19 cellular contexts compared by ENCODE assay signal in genomic region chr3:2392981-2393380, GRCh38.
DNase-seq lines count a peak whose midpoint lies in the region; ATAC-seq, FAIRE-seq and TF ChIP-seq lines count a peak whose summit lies in the region.
"Had no signal": no experiment of that assay in that cellular context is flagged by ENCODE, and none has a peak within 500 bp of the region (broad histone marks: within the 10 kb centered on the region; RNA-seq: fewer than 3 reads in every experiment).

No MANE protein-coding gene starts in this region.

- no peaks in the 10 kb centered on the region for H3K36me3 Mint-ChIP-seq in natural killer cell
- H3K36me3 Mint-ChIP-seq: IgD-negative memory B cell had no signal

- H3K27ac ChIP-seq in SK-N-SH (ENCODE audit: low read depth in 2 of 2, low read length in 1 of 2) (no peak overlapping the region), OCI-LY3 (ENCODE audit: low read length) (no peak overlapping the region), foreskin keratinocyte (no peak overlapping the region), coronary artery (no peak overlapping the region), right cardiac atrium (ENCODE audit: low read length) (no peak overlapping the region)
- H3K27ac ChIP-seq: BLaER1, SJSA1 had no signal

- H2AFZ ChIP-seq in SK-N-SH (ENCODE audit: low read depth) (no peak overlapping the region), OCI-LY3 (ENCODE audit: low read depth, low read length) (no peak overlapping the region)

- peaks cover 0 to 2% of the 10 kb centered on the region in 2 experiments; a peak in 1 of 4 replicates for H3K4me1 ChIP-seq in SK-N-SH (ENCODE audit: control insufficient read depth in 1 of 2, insufficient read depth in 2 of 2, low read depth in 1 of 2, low read length in 1 of 2)
- H3K4me1 ChIP-seq in OCI-LY3 (ENCODE audit: low read length): no peaks in the 10 kb centered on the region
- no peaks in the 10 kb centered on the region for H3K4me1 ChIP-seq in foreskin keratinocyte
- H3K4me1 ChIP-seq in right cardiac atrium (ENCODE audit: control insufficient read depth, insufficient read depth, low read length): no peaks in the 10 kb centered on the region
- H3K4me1 ChIP-seq: BLaER1, SJSA1 had no signal

- no peaks in the 10 kb centered on the region for H3K9me2 ChIP-seq in SK-N-SH

- WGBS in SK-N-SH (ENCODE audit: low lambda C conversion rate): 47% methylated on average over 3 of the region's 3 CpGs
- WGBS in right cardiac atrium: 90% methylated on average over 3 of the region's 3 CpGs

- DNase-seq in SK-N-SH: no peak
- no peak for DNase-seq in foreskin keratinocyte
- DNase-seq in urothelium cell line (ENCODE audit: low spot score): peak; percentile 2
- no peak for DNase-seq in natural killer cell
- no peak for DNase-seq in coronary artery (ENCODE audit: low spot score)
- no peak for DNase-seq in right cardiac atrium
- DNase-seq: DMS 273 treated with DMSO at 0.1 percent for 48 hours, H9, Kasumi-1, NCI-H1105, NCI-H187 treated with DMSO at 0.1 percent for 48 hours, NCI-H2171 treated with DMSO at 0.1 percent for 48 hours, NCI-H774 had no signal

- no peak overlapping the region for H3K9ac ChIP-seq in SK-N-SH
- H3K9ac ChIP-seq in OCI-LY3 (ENCODE audit: low read length): no peak overlapping the region
- H3K9ac ChIP-seq: BLaER1 had no signal

- TF ChIP-seq EP300 in SK-N-SH (IDR thresholded peaks at IDR 0.05; ENCODE audit: borderline replicate concordance in 1 of 2, low read depth in 1 of 2, low read length in 1 of 2): no peak

- H3K4me3 ChIP-seq in SK-N-SH (ENCODE audit: low read depth in 2 of 2, low read length in 1 of 2) (no peak overlapping the region), OCI-LY3 (ENCODE audit: low read length) (no peak overlapping the region), coronary artery (no peak overlapping the region), right cardiac atrium (ENCODE audit: low read length) (no peak overlapping the region)
- H3K4me3 ChIP-seq: BLaER1, SJSA1 had no signal

- H3K9me3 Mint-ChIP-seq in natural killer cell: peaks cover 4 to 9% of the 10 kb centered on the region in 2 donors
- H3K9me3 Mint-ChIP-seq: H9, IgD-negative memory B cell had no signal

- TF ChIP-seq CTCF in SK-N-SH (IDR thresholded peaks at IDR 0.05) (no peak), OCI-LY3 (IDR thresholded peaks at IDR 0.05; ENCODE audit: low read depth, low read length) (peak; percentile 41), foreskin keratinocyte (conservative IDR thresholded peaks at IDR 0.05) (peak; percentile 8), natural killer cell (IDR thresholded peaks at IDR 0.05) (no peak), coronary artery (IDR thresholded peaks at IDR 0.05) (no peak)

- CTCF ChIA-PET in SK-N-SH (lab: Yijun Ruan, JAX): interaction anchor here (1.2 to 1.8 kb wide), 2 partner anchors 12 to 86 kb away, joined by 3 to 4 read pairs; no protein-coding TSS in a partner anchor

- no peaks in the 10 kb centered on the region for H3K79me2 ChIP-seq in SK-N-SH (ENCODE audit: insufficient read depth)
- H3K79me2 ChIP-seq in OCI-LY3 (ENCODE audit: low read length): no peaks in the 10 kb centered on the region

- no peaks in the 10 kb centered on the region for H3K27me3 ChIP-seq in SK-N-SH (ENCODE audit: insufficient read depth)
- H3K27me3 ChIP-seq in OCI-LY3 (ENCODE audit: low read depth, low read length): 0 out of 2 replicates have a peak, but pooled peaks cover 4% of the 10 kb centered on the region
- H3K27me3 ChIP-seq in foreskin keratinocyte: no peaks in the 10 kb centered on the region
- H3K27me3 ChIP-seq in right cardiac atrium (ENCODE audit: control insufficient read depth, insufficient read depth): no peaks in the 10 kb centered on the region
- H3K27me3 ChIP-seq: BLaER1, SJSA1 had no signal

- TF ChIP-seq RAD21 in SK-N-SH (IDR thresholded peaks at IDR 0.05; ENCODE audit: low read length): peak; percentile 20; the same call in 1 of the 2 replicates

- H4K20me1 ChIP-seq in SK-N-SH (ENCODE audit: insufficient read depth) (no peaks in the 10 kb centered on the region), OCI-LY3 (ENCODE audit: insufficient read depth, low read length) (no peaks in the 10 kb centered on the region)
- H4K20me1 ChIP-seq: BLaER1 had no signal

- no peaks in the 10 kb centered on the region for H3K36me3 ChIP-seq in SK-N-SH (replicated peaks in 1 of 2; ENCODE audit: control insufficient read depth in 1 of 2, insufficient read depth in 2 of 2, low read length in 1 of 2)
- no peaks in the 10 kb centered on the region for H3K36me3 ChIP-seq in OCI-LY3 (replicated peaks; ENCODE audit: low read depth, low read length)
- H3K36me3 ChIP-seq: BLaER1, SJSA1 had no signal

- H3K27ac Mint-ChIP-seq in natural killer cell: no peak overlapping the region
- H3K27ac Mint-ChIP-seq: IgD-negative memory B cell had no signal

- intact Hi-C loops in natural killer cell (cut with micrococcal nuclease): no loop called here
- intact Hi-C loops in right cardiac atrium (cut with DNase I): no loop called here

- no peak for FAIRE-seq in urothelium cell line (lab: Jason Lieb, UNC)
- FAIRE-seq: HTR-8/SVneo had no signal

- no peak overlapping the region for H3K4me3 Mint-ChIP-seq in natural killer cell
- H3K4me3 Mint-ChIP-seq: H9, IgD-negative memory B cell had no signal

- no peaks in the 10 kb centered on the region for H3K4me1 Mint-ChIP-seq in natural killer cell
- H3K4me1 Mint-ChIP-seq: H9, IgD-negative memory B cell had no signal

- H3K4me2 ChIP-seq in SK-N-SH (no peak overlapping the region), OCI-LY3 (ENCODE audit: low read length) (no peak overlapping the region)
- H3K4me2 ChIP-seq: BLaER1 had no signal

- H3K9me3 ChIP-seq in SK-N-SH (no peaks in the 10 kb centered on the region), OCI-LY3 (ENCODE audit: insufficient read depth, low read length) (no peaks in the 10 kb centered on the region), right cardiac atrium (ENCODE audit: control insufficient read depth, low read length) (no peaks in the 10 kb centered on the region)
- H3K9me3 ChIP-seq: BLaER1 had no signal

- no peaks in the 10 kb centered on the region for H3F3A ChIP-seq in SK-N-SH (replicated peaks; ENCODE audit: insufficient read depth)

- no peaks in the 10 kb centered on the region for H3K27me3 Mint-ChIP-seq in natural killer cell (ENCODE audit: low read depth in 2 of 2)
- H3K27me3 Mint-ChIP-seq: IgD-negative memory B cell had no signal

- ATAC-seq in SK-N-SH treated with all-trans-retinoic acid at 6 μM for 48 hours: no peak
- no peak for ATAC-seq in foreskin keratinocyte
- no peak for ATAC-seq in natural killer cell
- no peak for ATAC-seq in right cardiac atrium

- POLR2A ChIA-PET in SK-N-SH (lab: Yijun Ruan, JAX): no interaction called here

TF ChIP-seq in SK-N-SH, 30 proteins besides CTCF, POLR2A, EP300 and RAD21 (continues in another document):
- TF ChIP-seq EZH2phosphoT487 (IDR thresholded peaks at IDR 0.05; ENCODE audit: borderline replicate concordance, low read depth): no peak
- no peak for TF ChIP-seq TAF1 (IDR thresholded peaks at IDR 0.05; ENCODE audit: borderline replicate concordance, low read depth, low read length)
- TF ChIP-seq USF2 (IDR thresholded peaks at IDR 0.05; ENCODE audit: borderline replicate concordance, low read depth, low read length): no peak
- no peak for TF ChIP-seq NRF1 (IDR thresholded peaks at IDR 0.05; ENCODE audit: low read depth, low read length)
- no peak for TF ChIP-seq PBX3 (IDR thresholded peaks at IDR 0.05)
- TF ChIP-seq ELF1 (IDR thresholded peaks at IDR 0.05): no peak
- TF ChIP-seq FOXJ3 (CRISPR knock-in tag; IDR thresholded peaks at IDR 0.05): no peak

TF ChIP-seq in SK-N-SH treated with all-trans-retinoic acid at 6 μM for 48 hours, 23 proteins besides CTCF, POLR2A, EP300 and RAD21 (continues in another document):
- no peak for TF ChIP-seq SNAI2 (CRISPR knock-in tag; IDR thresholded peaks at IDR 0.05)
- TF ChIP-seq ZNF8 (CRISPR knock-in tag; IDR thresholded peaks at IDR 0.05): no peak
- TF ChIP-seq BACH2 (CRISPR knock-in tag; IDR thresholded peaks at IDR 0.05; ENCODE audit: borderline replicate concordance): no peak
- no peak for TF ChIP-seq ZC3H10 (CRISPR knock-in tag; IDR thresholded peaks at IDR 0.05)
- TF ChIP-seq TSHZ2 (CRISPR knock-in tag; IDR thresholded peaks at IDR 0.05): no peak
- no peak for TF ChIP-seq TOX (CRISPR knock-in tag; IDR thresholded peaks at IDR 0.05; ENCODE audit: borderline replicate concordance)
- no peak for TF ChIP-seq CSRNP3 (CRISPR knock-in tag; IDR thresholded peaks at IDR 0.05)
- TF ChIP-seq ISL1 (CRISPR knock-in tag; IDR thresholded peaks at IDR 0.05): no peak
- no peak for TF ChIP-seq CSDC2 (CRISPR knock-in tag; IDR thresholded peaks at IDR 0.05)

Comparison
In these comparisons a context has a peak if more than half of its experiments do, and no peak if none do; other contexts are left out.
1. CTCF ChIP-seq: peak in OCI-LY3 (single experiment) and foreskin keratinocyte (single experiment); none in SK-N-SH (single experiment), natural killer cell (single experiment) and coronary artery (single experiment).